8 cellular contexts compared by ENCODE assay signal in genomic region chr14:64704145-64704742, GRCh38. TPM values are rescaled to one million over a fixed set of nuclear protein-coding genes. Genes with fewer than 3 reads are reported as not detected.
DNase-seq lines count a peak whose midpoint lies in the region; ATAC-seq and TF ChIP-seq lines count a peak whose summit lies in the region.

Gene PLEKHG3 (plus strand): TSS chr14:64704424. CDS start chr14:64727632, 23,208 bp downstream.

- no peaks in the 10 kb centered on the region for H3K27me3 Mint-ChIP-seq in osteocyte (ENCODE audit: unreplicated experiment)

- peak within 1 kb of the TSS; percentile 91 for H3K27ac ChIP-seq in left ventricle myocardium inferior (replicated peaks)

- H3K27me3 ChIP-seq in left ventricle myocardium inferior (ENCODE audit: low read depth) = peaks cover 23% of the 10 kb centered on the region

- in situ Hi-C loops in astrocyte of the cerebellum (cut with HindIII; ENCODE audit: low sequenced_read_pairs) = no loop called here

- peaks cover 53% of the 10 kb centered on the region for H3K4me1 Mint-ChIP-seq in osteocyte (ENCODE audit: unreplicated experiment)

- intact Hi-C loops in left ventricle myocardium inferior (cut with micrococcal nuclease) = no loop called here

- DNase-seq in AG08395 (ENCODE audit: low spot score) = peak; percentile 80
- DNase-seq in HCEC 1CT = peak; percentile 51
- DNase-seq in astrocyte of the cerebellum (ENCODE audit: low read depth) = no peak
- DNase-seq in left ventricle myocardium inferior = peak; percentile 85
- peak; percentile 94 for DNase-seq in osteocyte (ENCODE audit: extremely low spot score, unreplicated experiment)

- H3K9me3 Mint-ChIP-seq in osteocyte (ENCODE audit: unreplicated experiment) = no peaks in the 10 kb centered on the region

- H3K4me3 ChIP-seq in astrocyte of the cerebellum (ENCODE audit: low read depth, low read length) (peak within 1 kb of the TSS; percentile 74), left ventricle myocardium inferior (peak within 1 kb of the TSS; percentile 81)

- H3K27ac Mint-ChIP-seq in osteocyte (ENCODE audit: unreplicated experiment) = peak within 1 kb of the TSS; percentile 81

- ATAC-seq in HG03469 (IDR thresholded peaks at IDR 0.05; ENCODE audit: unreplicated experiment) = no peak
- ATAC-seq in HG03095 (IDR thresholded peaks at IDR 0.05; ENCODE audit: unreplicated experiment) = no peak

- H3K4me1 ChIP-seq in left ventricle myocardium inferior = peaks cover 63% of the 10 kb centered on the region

- TF ChIP-seq CTCF in astrocyte of the cerebellum (IDR thresholded peaks at IDR 0.05; ENCODE audit: low read depth, low read length, missing control alignments) = no peak
- TF ChIP-seq CTCF in left ventricle myocardium inferior (IDR thresholded peaks at IDR 0.05; ENCODE audit: borderline replicate concordance) = peak; percentile 17
- TF ChIP-seq CTCF in osteocyte (IDR thresholded peaks at IDR 0.05) = no peak

- H3K36me3 Mint-ChIP-seq in osteocyte (ENCODE audit: unreplicated experiment) = no peaks in the 10 kb centered on the region

- H3K36me3 ChIP-seq in left ventricle myocardium inferior = no peaks in the 10 kb centered on the region

- peak within 1 kb of the TSS; percentile 84 for H3K4me3 Mint-ChIP-seq in osteocyte (ENCODE audit: unreplicated experiment)

- no peaks in the 10 kb centered on the region for H3K9me3 ChIP-seq in left ventricle myocardium inferior (replicated peaks)

TF ChIP-seq in PFSK-1, 5 proteins besides CTCF, POLR2A, EP300 and RAD21:
- TF ChIP-seq TAF1 (IDR thresholded peaks at IDR 0.05; ENCODE audit: borderline replicate concordance, insufficient read depth, low read length) (no peak), FOXP2 (optimal IDR thresholded peaks at IDR 0.05; ENCODE audit: borderline replicate concordance, extremely low read depth, extremely low read length, insufficient read depth) (peak; percentile 37), POLR2AphosphoS5 (IDR thresholded peaks at IDR 0.05; ENCODE audit: low read depth, low read length) (0 out of 2 replicates have a peak, but pooled peaks have one; percentile 31), SIN3A (IDR thresholded peaks at IDR 0.05; ENCODE audit: borderline replicate concordance, insufficient read depth, low read length) (no peak)
- TF ChIP-seq, protein P1, sequence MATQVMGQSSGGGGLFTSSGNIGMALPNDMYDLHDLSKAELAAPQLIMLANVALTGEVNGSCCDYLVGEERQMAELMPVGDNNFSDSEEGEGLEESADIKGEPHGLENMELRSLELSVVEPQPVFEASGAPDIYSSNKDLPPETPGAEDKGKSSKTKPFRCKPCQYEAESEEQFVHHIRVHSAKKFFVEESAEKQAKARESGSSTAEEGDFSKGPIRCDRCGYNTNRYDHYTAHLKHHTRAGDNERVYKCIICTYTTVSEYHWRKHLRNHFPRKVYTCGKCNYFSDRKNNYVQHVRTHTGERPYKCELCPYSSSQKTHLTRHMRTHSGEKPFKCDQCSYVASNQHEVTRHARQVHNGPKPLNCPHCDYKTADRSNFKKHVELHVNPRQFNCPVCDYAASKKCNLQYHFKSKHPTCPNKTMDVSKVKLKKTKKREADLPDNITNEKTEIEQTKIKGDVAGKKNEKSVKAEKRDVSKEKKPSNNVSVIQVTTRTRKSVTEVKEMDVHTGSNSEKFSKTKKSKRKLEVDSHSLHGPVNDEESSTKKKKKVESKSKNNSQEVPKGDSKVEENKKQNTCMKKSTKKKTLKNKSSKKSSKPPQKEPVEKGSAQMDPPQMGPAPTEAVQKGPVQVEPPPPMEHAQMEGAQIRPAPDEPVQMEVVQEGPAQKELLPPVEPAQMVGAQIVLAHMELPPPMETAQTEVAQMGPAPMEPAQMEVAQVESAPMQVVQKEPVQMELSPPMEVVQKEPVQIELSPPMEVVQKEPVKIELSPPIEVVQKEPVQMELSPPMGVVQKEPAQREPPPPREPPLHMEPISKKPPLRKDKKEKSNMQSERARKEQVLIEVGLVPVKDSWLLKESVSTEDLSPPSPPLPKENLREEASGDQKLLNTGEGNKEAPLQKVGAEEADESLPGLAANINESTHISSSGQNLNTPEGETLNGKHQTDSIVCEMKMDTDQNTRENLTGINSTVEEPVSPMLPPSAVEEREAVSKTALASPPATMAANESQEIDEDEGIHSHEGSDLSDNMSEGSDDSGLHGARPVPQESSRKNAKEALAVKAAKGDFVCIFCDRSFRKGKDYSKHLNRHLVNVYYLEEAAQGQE (IDR thresholded peaks at IDR 0.05; ENCODE audit: insufficient read depth in 1 of 2, low read depth in 2 of 2, low read length in 2 of 2) = no peak

RNA-seq across cellular contexts. Expression of gene PLEKHG3, which starts in this region (rescaled TPM):
- polyA plus RNA-seq in PFSK-1 (2012; ENCODE audit: insufficient read length, low read depth) = 11.2 TPM
- total RNA-seq in left ventricle myocardium inferior (16.5 TPM), osteocyte (96.3 and 98.3 TPM in 2 replicates)
